In the genomic region with DNA sequence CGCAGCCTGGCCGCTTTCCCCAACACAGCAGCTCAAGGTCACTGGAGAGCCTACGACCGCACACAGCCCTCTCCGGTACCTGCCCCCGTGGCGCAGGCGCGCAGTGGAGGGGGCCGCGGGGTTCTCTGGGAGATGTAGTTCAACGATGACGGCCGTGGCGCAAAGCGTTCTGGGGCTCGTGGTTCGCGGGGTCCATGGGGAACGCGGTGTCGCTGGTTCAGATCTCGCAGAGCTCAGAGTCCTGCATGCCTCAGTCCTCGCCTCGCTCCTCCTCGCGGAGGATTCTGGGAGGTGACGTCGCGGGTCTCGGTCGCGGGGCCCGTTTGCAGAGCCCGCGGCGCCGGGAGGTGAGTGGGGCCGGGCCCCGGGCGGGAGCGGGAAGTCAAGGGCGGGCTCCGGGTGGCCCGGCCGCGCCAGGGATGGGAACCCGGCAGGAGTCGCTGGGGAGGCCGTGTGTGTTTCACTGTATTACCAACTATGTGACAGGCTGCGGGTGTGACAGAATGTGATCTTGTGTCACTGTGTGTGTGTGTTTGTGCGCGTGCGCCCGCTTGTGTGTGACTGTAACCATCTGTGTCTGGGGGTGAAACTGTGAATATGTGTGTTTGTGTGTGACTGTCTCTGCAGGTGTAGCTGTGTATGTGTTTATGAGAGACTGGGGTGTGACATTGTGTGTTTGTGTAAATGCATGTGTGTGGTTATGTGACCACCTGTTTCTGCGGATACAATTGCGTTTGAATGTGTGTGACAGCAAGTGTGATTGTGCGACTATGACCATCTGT, we compare ENCODE assay signal across 8 cellular contexts. TPM values are rescaled to one million over a fixed set of nuclear protein-coding genes. Genes with fewer than 3 reads are reported as not detected.
DNase-seq lines count a peak whose midpoint lies in the region; ATAC-seq and TF ChIP-seq lines count a peak whose summit lies in the region.

A gene (plus strand): TSS at position 220 of the 782 bp plus-strand sequence. CDS start 3,100 bp downstream, outside the sequence.

- in situ Hi-C loops in mammary epithelial cell (cut with MboI; ENCODE audit: low sequenced_read_pairs in 2 of 2): no loop called here

- H3K4me1 ChIP-seq in ACC112 (ENCODE audit: control insufficient read depth, insufficient read depth, low read length, unreplicated experiment): no peaks in the 10 kb centered on the region
- peaks cover 5% of the 10 kb centered on the region for H3K4me1 ChIP-seq in mammary epithelial cell (ENCODE audit: insufficient read depth, low read length)
- no peaks in the 10 kb centered on the region for H3K4me1 ChIP-seq in skeletal muscle satellite cell (ENCODE audit: control insufficient read depth, insufficient read depth, low read length)

- DNase-seq in NCI-H2171 (lab: John Stamatoyannopoulos, UW): peak; percentile 98
- peak; percentile 96 for DNase-seq in mammary epithelial cell

- H3K27ac ChIP-seq in ACC112 (ENCODE audit: low read depth, low read length) (peak within 1 kb of the TSS; percentile 57), VCaP (peak within 1 kb of the TSS; percentile 82), mammary epithelial cell (ENCODE audit: insufficient read depth, low read depth, low read length) (peak within 1 kb of the TSS; percentile 5)

- WGBS in mammary epithelial cell (ENCODE audit: low coverage, missing lambda C conversion rate): 2% methylated on average over 14 of the region's 58 CpGs

- peaks cover 3% of the 10 kb centered on the region for H3K79me2 ChIP-seq in ACC112 (ENCODE audit: control insufficient read depth, insufficient read depth, low read length, unreplicated experiment)
- H3K79me2 ChIP-seq in mammary epithelial cell (ENCODE audit: insufficient read depth, low read length): no peaks in the 10 kb centered on the region

- CTCF ChIA-PET in mammary epithelial cell (lab: Charles Lee; ENCODE audit: low non-redundant PET): interaction anchor here (0.5 to 0.8 kb wide), 2 partner anchors 96 to 798 kb away, joined by 4 to 5 read pairs; a partner anchor contains a TSS

- peak within 1 kb of the TSS; percentile 90 for H3K4me2 ChIP-seq in mammary epithelial cell (ENCODE audit: insufficient read depth, low read depth, low read length)
- peak within 1 kb of the TSS; percentile 81 for H3K4me2 ChIP-seq in skeletal muscle satellite cell (ENCODE audit: low read length)

- peaks cover 19% of the 10 kb centered on the region for H3K36me3 ChIP-seq in ACC112 (ENCODE audit: insufficient read depth, low read length)
- no peaks in the 10 kb centered on the region for H3K36me3 ChIP-seq in mammary epithelial cell (ENCODE audit: insufficient read depth, low read length)
- peaks cover 16% of the 10 kb centered on the region for H3K36me3 ChIP-seq in skeletal muscle satellite cell (ENCODE audit: insufficient read depth, low read length)

- ATAC-seq in GM18867 (IDR thresholded peaks at IDR 0.05; ENCODE audit: unreplicated experiment): peak; percentile 94
- peak; percentile 95 for ATAC-seq in HG03097 (IDR thresholded peaks at IDR 0.05; ENCODE audit: low FRiP score, unreplicated experiment)

- peak within 1 kb of the TSS; percentile 92 for H3K4me3 ChIP-seq in ACC112 (ENCODE audit: low read depth, low read length)
- H3K4me3 ChIP-seq in mammary epithelial cell (replicated peaks in 1 of 3; ENCODE audit: insufficient read depth in 1 of 3, low read depth in 2 of 3, low read length in 3 of 3): peak within 1 kb of the TSS; percentile 76 to 82 (median 78)
- peak within 1 kb of the TSS; percentile 57 for H3K4me3 ChIP-seq in iPS-18c (ENCODE audit: insufficient read depth, low read depth, low read length)
- H3K4me3 ChIP-seq in skeletal muscle satellite cell (ENCODE audit: low read length): peak within 1 kb of the TSS; percentile 94

- BruUV-seq in mammary epithelial cell (replicated peaks; lab: Mats Ljungman, UMichigan): TSS peak; percentile 35

- H2AFZ ChIP-seq in ACC112 (ENCODE audit: low read length, unreplicated experiment) (peak within 1 kb of the TSS; percentile 94), mammary epithelial cell (ENCODE audit: low read depth, low read length) (peak within 1 kb of the TSS; percentile 96)

- H4K20me1 ChIP-seq in mammary epithelial cell (ENCODE audit: insufficient read depth, low read length): no peaks in the 10 kb centered on the region

- H3K27me3 ChIP-seq in ACC112 (ENCODE audit: insufficient read depth, low read length) (no peaks in the 10 kb centered on the region), mammary epithelial cell (ENCODE audit: insufficient read depth, low read length) (no peaks in the 10 kb centered on the region), skeletal muscle satellite cell (ENCODE audit: control insufficient read depth, insufficient read depth, low read length) (no peaks in the 10 kb centered on the region)

- H3K9me3 ChIP-seq in mammary epithelial cell (replicated peaks; ENCODE audit: insufficient read depth, low read length) (no peaks in the 10 kb centered on the region), iPS-18c (ENCODE audit: control insufficient read depth, insufficient read depth, low read length) (no peaks in the 10 kb centered on the region), skeletal muscle satellite cell (replicated peaks; ENCODE audit: low read length) (no peaks in the 10 kb centered on the region)

- H3K9ac ChIP-seq in mammary epithelial cell (ENCODE audit: insufficient read depth, low read length) (peak within 1 kb of the TSS; percentile 62), skeletal muscle satellite cell (ENCODE audit: low read depth, low read length) (peak within 1 kb of the TSS; percentile 84)

- dilution Hi-C loops in mammary epithelial cell (cut with HindIII; ENCODE audit: low sequenced_read_pairs): no loop called here

- TF ChIP-seq CTCF in VCaP (conservative IDR thresholded peaks at IDR 0.05) (peak; percentile 3; the same call in 1 of the 2 replicates), mammary epithelial cell (conservative IDR thresholded peaks at IDR 0.05 in 1 of 2, IDR thresholded peaks at IDR 0.05 in 1 of 2; ENCODE audit: extremely low read depth in 1 of 2, insufficient read depth in 1 of 2, low read depth in 1 of 2, low read length in 2 of 2) (no peak)

- intact Hi-C loops in mammary epithelial cell (cut with micrococcal nuclease): loop anchor here (1.0 to 2.0 kb wide), 3 partner anchors 36 to 223 kb away; a partner anchor contains a TSS

RNA-seq across cellular contexts. Expression of the gene that starts here (rescaled TPM):
- total RNA-seq in mammary epithelial cell: 1 to 10 TPM; 3.2 to 6.5 TPM
- 1.8 TPM for polyA plus RNA-seq in mammary epithelial cell
- 0.88 TPM for polyA minus RNA-seq in mammary epithelial cell
- total RNA-seq in skeletal muscle satellite cell (2012; rRNA removed): 2.5 and 3.3 TPM in 2 replicates

Comparison
In these comparisons a context has a peak if more than half of its experiments do, and no peak if none do; other contexts are left out.
1. Peak in every context shown above with its lines: DNase-seq, ATAC-seq, H3K4me3 ChIP-seq and H3K27ac ChIP-seq.
2. H3K27ac ChIP-seq: peak in every context shown above with its lines; median percentile 82 in VCaP; 57 in ACC112; 5 in mammary epithelial cell.